In genomic region chr22:23715811-23716355, GRCh38 we compare ENCODE assay signal across 9 cellular contexts. TPM values are rescaled to one million over a fixed set of nuclear protein-coding genes. Genes with fewer than 3 reads are reported as not detected.
DNase-seq lines count a peak whose midpoint lies in the region; ATAC-seq, FAIRE-seq and TF ChIP-seq lines count a peak whose summit lies in the region.
"Had no signal": no experiment of that assay in that cellular context is flagged by ENCODE, and none has a peak within 500 bp of the region (broad histone marks: within the 10 kb centered on the region; RNA-seq: fewer than 3 reads in every experiment).

No MANE protein-coding gene starts in this region.

- TF ChIP-seq CTCF in K562 (IDR thresholded peaks at IDR 0.05 in 2 of 3, conservative IDR thresholded peaks at IDR 0.05 in 1 of 3; ENCODE audit: insufficient read depth in 2 of 3, low read depth in 1 of 3, low read length in 3 of 3) (no peak), natural killer cell (IDR thresholded peaks at IDR 0.05) (no peak)

- H3K4me3 ChIP-seq in BLaER1 (peak overlapping the region; percentile 88), K562 (peak overlapping the region; percentile 77; the same call in 1 of the 2 replicates)

- TF ChIP-seq RAD21 in K562 (CRISPR knock-in tag; conservative IDR thresholded peaks at IDR 0.05 in 1 of 2, IDR thresholded peaks at IDR 0.05 in 1 of 2): no peak

- H3K36me3 ChIP-seq in BLaER1 (peaks cover 45% of the 10 kb centered on the region), K562 (ENCODE audit: control insufficient read depth, insufficient read depth, low read length) (peaks cover 34% of the 10 kb centered on the region; the same call in 1 of the 3 replicates)

- H3K9me3 Mint-ChIP-seq in IgD-negative memory B cell: no peaks in the 10 kb centered on the region
- H3K9me3 Mint-ChIP-seq in natural killer cell: no peaks in the 10 kb centered on the region

- TF ChIP-seq POLR2A in K562 (conservative IDR thresholded peaks at IDR 0.05): no peak

- CTCF ChIA-PET in K562 (lab: Yijun Ruan, JAX; ENCODE audit: low intra/inter-chr PET ratio): no interaction called here

- peak overlapping the region; percentile 89 for H3K27ac ChIP-seq in BLaER1
- H3K27ac ChIP-seq in K562 (ENCODE audit: extremely low read depth, low read depth, low read length): peak overlapping the region; percentile 46; the same call in 2 of the 3 replicates

- peak; percentile 60 for FAIRE-seq in K562 (lab: Jason Lieb, UNC)

- no peaks in the 10 kb centered on the region for H3K27me3 ChIP-seq in BLaER1
- no peaks in the 10 kb centered on the region for H3K27me3 ChIP-seq in K562 (ENCODE audit: control insufficient read depth in 2 of 2, insufficient read depth in 2 of 2, low read length in 2 of 2)

- H3K9me1 ChIP-seq in K562 (ENCODE audit: control insufficient read depth, insufficient read depth, low read length): no peaks in the 10 kb centered on the region

- WGBS in K562 (ENCODE audit: insufficient coverage, low coverage, missing lambda C conversion rate): 19% methylated on average over 13 of the region's 17 CpGs

- H2AFZ ChIP-seq in K562 (ENCODE audit: low read depth, low read length): no peak overlapping the region

- intact Hi-C loops in K562 (cut with micrococcal nuclease): no loop called here
- intact Hi-C loops in natural killer cell (cut with micrococcal nuclease): loop anchor here (2.0 kb wide), 1 partner anchor 19 kb away; no protein-coding TSS in a partner anchor
- intact Hi-C loops in head of caudate nucleus (cut with DNase I): no loop called here

- peak overlapping the region; percentile 95 for H3K9ac ChIP-seq in BLaER1
- H3K9ac ChIP-seq in K562 (ENCODE audit: insufficient read depth in 1 of 2, low read depth in 2 of 2, low read length in 2 of 2): peak overlapping the region; percentile 80 to 86; a peak in 2 of 4 replicates

- POLR2A ChIA-PET in K562 (lab: Yijun Ruan, JAX): no interaction called here

- H3K4me1 ChIP-seq in BLaER1: peaks cover 45% of the 10 kb centered on the region
- H3K4me1 ChIP-seq in K562 (replicated peaks in 1 of 2; ENCODE audit: control insufficient read depth in 2 of 2, insufficient read depth in 2 of 2, low read length in 2 of 2): peaks cover 6 to 25% of the 10 kb centered on the region in 2 experiments; a peak in 4 of 5 replicates

- H3K9me3 ChIP-seq in BLaER1 (no peaks in the 10 kb centered on the region), K562 (replicated peaks; ENCODE audit: control insufficient read depth, insufficient read depth, low read depth, low read length) (no peaks in the 10 kb centered on the region)

- no peak for TF ChIP-seq EP300 in K562 (IDR thresholded peaks at IDR 0.05; ENCODE audit: low read length)

- H3K36me3 Mint-ChIP-seq in IgD-negative memory B cell (peaks cover 7% of the 10 kb centered on the region), natural killer cell (peaks cover 8% of the 10 kb centered on the region)

- H3K4me1 Mint-ChIP-seq in IgD-negative memory B cell: peaks cover 0 to 13% (median 5%) of the 10 kb centered on the region in 3 donors
- H3K4me1 Mint-ChIP-seq in natural killer cell: peaks cover 20 to 30% of the 10 kb centered on the region in 2 donors

- H3K27ac Mint-ChIP-seq in IgD-negative memory B cell (peak overlapping the region in 2 of 3 donors; percentile 59 to 97), natural killer cell (peak overlapping the region; percentile 75 to 88)

- in situ Hi-C loops in K562 (cut with MboI): no loop called here

- peak overlapping the region; percentile 83 to 91 (median 86) for H3K4me3 Mint-ChIP-seq in IgD-negative memory B cell
- H3K4me3 Mint-ChIP-seq in natural killer cell: peak overlapping the region; percentile 82

- H3K27me3 Mint-ChIP-seq in IgD-negative memory B cell (no peaks in the 10 kb centered on the region), natural killer cell (ENCODE audit: low read depth in 2 of 2) (no peaks in the 10 kb centered on the region)

- DNase-seq in K562 (ENCODE audit: extremely low read depth in 1 of 4, low spot score in 3 of 4) (peak in 2 of 4 experiments; percentile 13 to 21), natural killer cell (no peak), head of caudate nucleus (no peak), GDM1 (lab: John Stamatoyannopoulos, UW) (no peak)

- H3K79me2 ChIP-seq in K562 (ENCODE audit: control insufficient read depth, insufficient read depth, low read length): peaks cover 19% of the 10 kb centered on the region

- peaks cover 48% of the 10 kb centered on the region; the same call in 1 of the 2 replicates for H4K20me1 ChIP-seq in BLaER1
- H4K20me1 ChIP-seq in K562 (replicated peaks; ENCODE audit: control insufficient read depth, insufficient read depth, low read length): no peaks in the 10 kb centered on the region

- no TSS peak for BruUV-seq in K562 (replicated peaks; lab: Mats Ljungman, UMichigan)

- ATAC-seq in K562 (no peak; the same call in 2 of the 3 replicates), natural killer cell (peak in 1 of 3 donors; percentile 10), GM18511 (IDR thresholded peaks at IDR 0.05; ENCODE audit: unreplicated experiment) (no peak), HG02870 (IDR thresholded peaks at IDR 0.05; ENCODE audit: unreplicated experiment) (no peak)

- peak overlapping the region; percentile 96 for H3K4me2 ChIP-seq in BLaER1
- peak overlapping the region; percentile 79 for H3K4me2 ChIP-seq in K562 (ENCODE audit: insufficient read depth, low read length)

RNA-seq across cellular contexts. Expression of gene RGL4, which starts 25.1 kb away (rescaled TPM):
- polyA plus RNA-seq in IgD-negative memory B cell: 3.7 TPM
- total RNA-seq in K562 (2011; cell fraction: chromatin; rRNA removed; ENCODE audit: low replicate concordance): 0.14 TPM in 1 of 2 replicates, not detected in the other
- total RNA-seq in K562 (2011; cell fraction: nucleolus; rRNA removed): not detected in 2 replicates
- total RNA-seq in K562 (2011; cell fraction: nucleoplasm; rRNA removed): not detected in 2 replicates
- total RNA-seq in K562 (2014; rRNA removed): not detected in 2 replicates
- not detected in 2 replicates for total RNA-seq in K562 (2014; rRNA removed; fragmentation: Illumina TruSeq; extraction: Trizol)
- not detected in 2 replicates for total RNA-seq in K562 (2015; rRNA removed; fragmentation: Illumina TruSeq; extraction: Trizol)
- total RNA-seq in K562 (2021): not detected in 2 replicates
- polyA plus RNA-seq in K562 (2011; rRNA removed): not detected in 2 replicates
- not detected in 2 replicates for polyA plus RNA-seq in K562 (2011; cell fraction: cytosol; rRNA removed)
- polyA plus RNA-seq in K562 (2011; cell fraction: nucleus; rRNA removed): not detected in 2 replicates
- polyA plus RNA-seq in K562 (2012): 0.10 and 0.13 TPM in 2 replicates
- polyA plus RNA-seq in K562 (2014; fragmentation: Illumina TruSeq; extraction: Trizol): not detected in 2 replicates
- polyA plus RNA-seq in K562 (2014; fragmentation: Nextera tagmentation; extraction: Ambion mirVana): not detected
- not detected in 2 replicates for polyA plus RNA-seq in K562 (2014; rRNA removed)
- polyA minus RNA-seq in K562 (2011; rRNA and poly(A)+ RNA removed): not detected in 2 replicates
- polyA minus RNA-seq in K562 (2011; cell fraction: cytosol; rRNA and poly(A)+ RNA removed): not detected in 2 replicates
- not detected in 2 replicates for polyA minus RNA-seq in K562 (2011; cell fraction: nucleus; rRNA and poly(A)+ RNA removed)
- total RNA-seq in natural killer cell: 10 to 100 TPM; 11.6 to 14.5 (median 12.7) TPM

RNA-seq across cellular contexts. Expression of gene ZNF70, which starts 35.0 kb away (rescaled TPM):
- polyA plus RNA-seq in IgD-negative memory B cell: 0.20 TPM
- total RNA-seq in K562 (2011; cell fraction: chromatin; rRNA removed; ENCODE audit: low replicate concordance): 8.5 and 13.1 TPM in 2 replicates
- total RNA-seq in K562 (2011; cell fraction: nucleolus; rRNA removed): 4.9 and 5.3 TPM in 2 replicates
- 8.3 and 11.4 TPM in 2 replicates for total RNA-seq in K562 (2011; cell fraction: nucleoplasm; rRNA removed)
- total RNA-seq in K562 (2014; rRNA removed): 1.4 and 1.8 TPM in 2 replicates
- 2.3 TPM in 2 replicates for total RNA-seq in K562 (2014; rRNA removed; fragmentation: Illumina TruSeq; extraction: Trizol)
- 2.4 and 2.5 TPM in 2 replicates for total RNA-seq in K562 (2015; rRNA removed; fragmentation: Illumina TruSeq; extraction: Trizol)
- 3.2 and 3.3 TPM in 2 replicates for total RNA-seq in K562 (2021)
- 0.57 and 0.58 TPM in 2 replicates for polyA plus RNA-seq in K562 (2011; rRNA removed)
- polyA plus RNA-seq in K562 (2011; cell fraction: cytosol; rRNA removed): 0.72 and 0.84 TPM in 2 replicates
- polyA plus RNA-seq in K562 (2011; cell fraction: nucleus; rRNA removed): 2.0 and 2.6 TPM in 2 replicates
- polyA plus RNA-seq in K562 (2012): 0.99 and 1.2 TPM in 2 replicates
- 1.3 and 1.5 TPM in 2 replicates for polyA plus RNA-seq in K562 (2014; fragmentation: Illumina TruSeq; extraction: Trizol)
- under 1 TPM; 0.14 to 0.18 TPM for polyA plus RNA-seq in K562 (2014; fragmentation: Nextera tagmentation; extraction: Ambion mirVana)
- 1.1 and 1.3 TPM in 2 replicates for polyA plus RNA-seq in K562 (2014; rRNA removed)
- 1.2 and 1.5 TPM in 2 replicates for polyA minus RNA-seq in K562 (2011; rRNA and poly(A)+ RNA removed)
- polyA minus RNA-seq in K562 (2011; cell fraction: cytosol; rRNA and poly(A)+ RNA removed): 1.5 and 1.7 TPM in 2 replicates
- 1.3 and 2.1 TPM in 2 replicates for polyA minus RNA-seq in K562 (2011; cell fraction: nucleus; rRNA and poly(A)+ RNA removed)
- total RNA-seq in natural killer cell: 1 to 10 TPM; 7.4 to 9.1 (median 7.7) TPM

RNA-seq across cellular contexts. Expression of gene VPREB3, which starts 38.3 kb away (rescaled TPM):
- 1,081 TPM for polyA plus RNA-seq in IgD-negative memory B cell
- total RNA-seq in K562 (2011; cell fraction: chromatin; rRNA removed; ENCODE audit: low replicate concordance): not detected in 2 replicates
- not detected in 2 replicates for total RNA-seq in K562 (2011; cell fraction: nucleolus; rRNA removed)
- not detected in 2 replicates for total RNA-seq in K562 (2011; cell fraction: nucleoplasm; rRNA removed)
- not detected in 2 replicates for total RNA-seq in K562 (2014; rRNA removed)
- not detected in 2 replicates for total RNA-seq in K562 (2014; rRNA removed; fragmentation: Illumina TruSeq; extraction: Trizol)
- not detected in 2 replicates for total RNA-seq in K562 (2015; rRNA removed; fragmentation: Illumina TruSeq; extraction: Trizol)
- 0.71 TPM in 1 of 2 replicates, not detected in the other for total RNA-seq in K562 (2021)
- 0.20 TPM in 1 of 2 replicates, not detected in the other for polyA plus RNA-seq in K562 (2011; rRNA removed)
- not detected in 2 replicates for polyA plus RNA-seq in K562 (2011; cell fraction: cytosol; rRNA removed)
- polyA plus RNA-seq in K562 (2011; cell fraction: nucleus; rRNA removed): 0.41 TPM in 1 of 2 replicates, not detected in the other
- 0.14 and 0.50 TPM in 2 replicates for polyA plus RNA-seq in K562 (2012)
- polyA plus RNA-seq in K562 (2014; fragmentation: Illumina TruSeq; extraction: Trizol): not detected in 2 replicates
- polyA plus RNA-seq in K562 (2014; fragmentation: Nextera tagmentation; extraction: Ambion mirVana): under 1 TPM in 1 of 2 experiments, not detected in 1; 0.14 TPM
- not detected in 2 replicates for polyA plus RNA-seq in K562 (2014; rRNA removed)
- polyA minus RNA-seq in K562 (2011; rRNA and poly(A)+ RNA removed): not detected in 2 replicates
- polyA minus RNA-seq in K562 (2011; cell fraction: cytosol; rRNA and poly(A)+ RNA removed): not detected in 2 replicates
- polyA minus RNA-seq in K562 (2011; cell fraction: nucleus; rRNA and poly(A)+ RNA removed): not detected in 2 replicates
- not detected for total RNA-seq in natural killer cell

RNA-seq across cellular contexts. Expression of gene C22orf15, which starts 46.9 kb away (rescaled TPM):
- polyA plus RNA-seq in IgD-negative memory B cell: not detected
- not detected in 2 replicates for total RNA-seq in K562 (2011; cell fraction: chromatin; rRNA removed; ENCODE audit: low replicate concordance)
- not detected in 2 replicates for total RNA-seq in K562 (2011; cell fraction: nucleolus; rRNA removed)
- not detected in 2 replicates for total RNA-seq in K562 (2011; cell fraction: nucleoplasm; rRNA removed)
- total RNA-seq in K562 (2014; rRNA removed): not detected in 2 replicates
- not detected in 2 replicates for total RNA-seq in K562 (2014; rRNA removed; fragmentation: Illumina TruSeq; extraction: Trizol)
- not detected in 2 replicates for total RNA-seq in K562 (2015; rRNA removed; fragmentation: Illumina TruSeq; extraction: Trizol)
- not detected in 2 replicates for total RNA-seq in K562 (2021)
- polyA plus RNA-seq in K562 (2011; rRNA removed): not detected in 2 replicates
- not detected in 2 replicates for polyA plus RNA-seq in K562 (2011; cell fraction: cytosol; rRNA removed)
- not detected in 2 replicates for polyA plus RNA-seq in K562 (2011; cell fraction: nucleus; rRNA removed)
- 0.21 and 0.57 TPM in 2 replicates for polyA plus RNA-seq in K562 (2012)
- not detected in 2 replicates for polyA plus RNA-seq in K562 (2014; fragmentation: Illumina TruSeq; extraction: Trizol)
- polyA plus RNA-seq in K562 (2014; fragmentation: Nextera tagmentation; extraction: Ambion mirVana): not detected
- 0.07 TPM in 1 of 2 replicates, not detected in the other for polyA plus RNA-seq in K562 (2014; rRNA removed)
- not detected in 2 replicates for polyA minus RNA-seq in K562 (2011; rRNA and poly(A)+ RNA removed)
- not detected in 2 replicates for polyA minus RNA-seq in K562 (2011; cell fraction: cytosol; rRNA and poly(A)+ RNA removed)
- polyA minus RNA-seq in K562 (2011; cell fraction: nucleus; rRNA and poly(A)+ RNA removed): not detected in 2 replicates
- total RNA-seq in natural killer cell: not detected
- total RNA-seq: myocyte had no signal

RNA-seq across cellular contexts. Expression of gene CHCHD10, which starts 51.9 kb away (rescaled TPM):
- 70.6 TPM for polyA plus RNA-seq in IgD-negative memory B cell
- 6.7 and 22.5 TPM in 2 replicates for total RNA-seq in K562 (2011; cell fraction: chromatin; rRNA removed; ENCODE audit: low replicate concordance)
- total RNA-seq in K562 (2011; cell fraction: nucleolus; rRNA removed): 36.1 and 36.9 TPM in 2 replicates
- total RNA-seq in K562 (2011; cell fraction: nucleoplasm; rRNA removed): 31.7 and 48.8 TPM in 2 replicates
- 84.9 and 214 TPM in 2 replicates for total RNA-seq in K562 (2014; rRNA removed)
- 76.4 and 102 TPM in 2 replicates for total RNA-seq in K562 (2014; rRNA removed; fragmentation: Illumina TruSeq; extraction: Trizol)
- 124 and 130 TPM in 2 replicates for total RNA-seq in K562 (2015; rRNA removed; fragmentation: Illumina TruSeq; extraction: Trizol)
- 270 and 292 TPM in 2 replicates for total RNA-seq in K562 (2021)
- 51.1 and 51.8 TPM in 2 replicates for polyA plus RNA-seq in K562 (2011; rRNA removed)
- polyA plus RNA-seq in K562 (2011; cell fraction: cytosol; rRNA removed): 124 and 209 TPM in 2 replicates
- 58.5 and 83.9 TPM in 2 replicates for polyA plus RNA-seq in K562 (2011; cell fraction: nucleus; rRNA removed)
- 252 and 257 TPM in 2 replicates for polyA plus RNA-seq in K562 (2012)
- 157 and 178 TPM in 2 replicates for polyA plus RNA-seq in K562 (2014; fragmentation: Illumina TruSeq; extraction: Trizol)
- 10 to 100 TPM; 15.2 to 41.0 TPM for polyA plus RNA-seq in K562 (2014; fragmentation: Nextera tagmentation; extraction: Ambion mirVana)
- 159 and 170 TPM in 2 replicates for polyA plus RNA-seq in K562 (2014; rRNA removed)
- polyA minus RNA-seq in K562 (2011; rRNA and poly(A)+ RNA removed): 17.5 and 34.7 TPM in 2 replicates
- polyA minus RNA-seq in K562 (2011; cell fraction: cytosol; rRNA and poly(A)+ RNA removed): 133 and 155 TPM in 2 replicates
- 8.6 and 19.1 TPM in 2 replicates for polyA minus RNA-seq in K562 (2011; cell fraction: nucleus; rRNA and poly(A)+ RNA removed)
- total RNA-seq in natural killer cell: 10 to 100 TPM in 2 of 3 donors, 1 to 10 TPM in 1; 9.3 to 22.5 (median 13.8) TPM

Comparison
In these comparisons a context has a peak if more than half of its experiments do, and no peak if none do; other contexts are left out.
1. RNA of gene RGL4, which starts 25.1 kb away (total RNA-seq): 11.6 to 14.5 TPM in natural killer cell; 0.14 TPM in K562; every median in the first group is over 10 times any median in the second.